In genomic region chr12:54025507-54026393, GRCh38 we compare ENCODE assay signal across 1 cellular context.
A peak's percentile ranks its signal among the peaks of the same experiment; 100 is the strongest.
TF ChIP-seq lines count a peak whose summit lies in the region.

No MANE protein-coding gene starts in this region.

TF ChIP-seq in K562, 482 proteins besides CTCF, POLR2A, EP300 and RAD21:
- TF ChIP-seq MGA (IDR thresholded peaks at IDR 0.05) (0 out of 2 replicates have a peak, but pooled peaks have one; percentile 15), TFAP4 (CRISPR knock-in tag; IDR thresholded peaks at IDR 0.05; ENCODE audit: borderline replicate concordance) (peak; percentile 53; the same call in 1 of the 2 replicates), PKNOX1 (IDR thresholded peaks at IDR 0.05) (0 out of 2 replicates have a peak, but pooled peaks have one; percentile 15), FOXP1 (CRISPR knock-in tag; IDR thresholded peaks at IDR 0.05) (no peak), ZNF143 (CRISPR knock-in tag; IDR thresholded peaks at IDR 0.05) (no peak), L3MBTL2 (IDR thresholded peaks at IDR 0.05) (0 out of 2 replicates have a peak, but pooled peaks have one; percentile 20), HSF4 (CRISPR knock-in tag; IDR thresholded peaks at IDR 0.05; ENCODE audit: borderline replicate concordance) (no peak), MIER1 (IDR thresholded peaks at IDR 0.05; ENCODE audit: low read depth) (no peak), CHAMP1 (IDR thresholded peaks at IDR 0.05) (no peak), PBX2 (CRISPR knock-in tag; IDR thresholded peaks at IDR 0.05; ENCODE audit: low read depth) (no peak), PBX2 (tag; conservative IDR thresholded peaks at IDR 0.05; ENCODE audit: low read depth) (peak; percentile 57; the same call in 1 of the 2 replicates), PATZ1 (CRISPR knock-in tag; IDR thresholded peaks at IDR 0.05; ENCODE audit: borderline replicate concordance) (no peak), STAG1 (CRISPR knock-in tag; IDR thresholded peaks at IDR 0.05; ENCODE audit: borderline replicate concordance) (no peak), MEIS2 (IDR thresholded peaks at IDR 0.05; ENCODE audit: partially characterized antibody) (peak; percentile 44), AFF1 (IDR thresholded peaks at IDR 0.05; ENCODE audit: low read depth in 1 of 2, partially characterized antibody in 2 of 2) (no peak), ZFP1 (CRISPR knock-in tag; IDR thresholded peaks at IDR 0.05) (no peak), PTTG1 (tag; IDR thresholded peaks at IDR 0.05; ENCODE audit: low read depth) (no peak), BMI1 (IDR thresholded peaks at IDR 0.05; ENCODE audit: low read length) (no peak), ZNF23 (CRISPR knock-in tag; IDR thresholded peaks at IDR 0.05) (no peak), ZC3H11A (IDR thresholded peaks at IDR 0.05; ENCODE audit: low read depth, low read length) (no peak), ZKSCAN8 (CRISPR knock-in tag; IDR thresholded peaks at IDR 0.05) (no peak)
